ENCODE assay signal across 1 cellular context in genomic region chr19:58560007-58560887, GRCh38.
TF ChIP-seq lines count a peak whose summit lies in the region.

No MANE protein-coding gene starts in this region.

TF ChIP-seq in liver, 16 proteins besides CTCF, POLR2A, EP300 and RAD21 (continued from another document):
- no peak for TF ChIP-seq REST (IDR thresholded peaks at IDR 0.05)
- no peak for TF ChIP-seq TAF1 (conservative IDR thresholded peaks at IDR 0.05)
TF ChIP-seq in liver: peak in this region for 0.
